8 cellular contexts compared by ENCODE assay signal in genomic region chr6:21593412-21593926, GRCh38. TPM values are rescaled to one million over a fixed set of nuclear protein-coding genes. Genes with fewer than 3 reads are reported as not detected.
A peak's percentile ranks its signal among the peaks of the same experiment; 100 is the strongest.
DNase-seq lines count a peak whose midpoint lies in the region; ATAC-seq, FAIRE-seq and TF ChIP-seq lines count a peak whose summit lies in the region.

Gene SOX4, plus strand, starts transcription at chr6:21593751. Its CDS starts 784 bp downstream, at chr6:21594535.

- H3K27ac ChIP-seq in A549 (peak within 1 kb of the TSS; percentile 96 to 97), body of pancreas (peak within 1 kb of the TSS; percentile 84 to 94 (median 92)), hepatocyte (peak within 1 kb of the TSS; percentile 93), prostate gland (peak within 1 kb of the TSS; percentile 91)

- H3K4me1 ChIP-seq in A549 (peaks cover 16% of the 10 kb centered on the region; the same call in 2 of the 3 replicates), body of pancreas (peaks cover 25% of the 10 kb centered on the region), hepatocyte (ENCODE audit: insufficient read depth) (peaks cover 4% of the 10 kb centered on the region), prostate gland (replicated peaks) (no peaks in the 10 kb centered on the region)

- peak; percentile 70 to 83 for ATAC-seq in A549
- ATAC-seq in GM18511 (IDR thresholded peaks at IDR 0.05; ENCODE audit: unreplicated experiment): peak; percentile 63
- peak; percentile 64 for ATAC-seq in HG02943 (IDR thresholded peaks at IDR 0.05; ENCODE audit: low read depth, unreplicated experiment)
- ATAC-seq in body of pancreas: peak; percentile 78

- POLR2A ChIA-PET in A549 (lab: Yijun Ruan, JAX): interaction anchor here (0.5 to 4.1 kb wide), 46 partner anchors 8 to 1854 kb away, joined by 3 to 39 read pairs (median 4); partner anchors contain the start of gene E2F3

- no peaks in the 10 kb centered on the region for H3K9me2 ChIP-seq in hepatocyte (replicated peaks; ENCODE audit: insufficient read depth)

- TF ChIP-seq POLR2A in A549 (IDR thresholded peaks at IDR 0.05; ENCODE audit: low read length) (peak; percentile 98), body of pancreas (IDR thresholded peaks at IDR 0.05) (peak; percentile 91 to 97 (median 97)), prostate gland (IDR thresholded peaks at IDR 0.05) (peak; percentile 94)

- TF ChIP-seq CTCF in A549 (IDR thresholded peaks at IDR 0.05): no peak
- peak in 1 of 7 experiments; percentile 2 for TF ChIP-seq CTCF in body of pancreas (IDR thresholded peaks at IDR 0.05)
- TF ChIP-seq CTCF in hepatocyte (IDR thresholded peaks at IDR 0.05; ENCODE audit: poor library complexity): no peak
- TF ChIP-seq CTCF in prostate gland (IDR thresholded peaks at IDR 0.05): no peak

- 1% methylated on average over 19 of the region's 19 CpGs for whole genome bisulfite sequencing in A549 (ENCODE audit: missing lambda C conversion rate)
- 0 to 1% methylated on average over 17 to 19 of the region's 19 CpGs for WGBS in body of pancreas, 2 donors
- WGBS in hepatocyte (ENCODE audit: low lambda C conversion rate, missing lambda C conversion rate): under 1% methylated on average over 19 of the region's 19 CpGs
- WGBS in prostate gland: under 1% methylated on average over 19 of the region's 19 CpGs

- H3K79me2 ChIP-seq in hepatocyte: peaks cover 44% of the 10 kb centered on the region

- CTCF ChIA-PET in A549 (lab: Yijun Ruan, JAX): interaction anchor here (0.9 kb wide), 1 partner anchor 718 kb away, joined by 7 read pairs; no protein-coding TSS in a partner anchor

- no peaks in the 10 kb centered on the region for H3K36me3 ChIP-seq in body of pancreas (replicated peaks in 1 of 2; ENCODE audit: insufficient read depth in 1 of 2, low read depth in 2 of 2)
- H3K36me3 ChIP-seq in hepatocyte (replicated peaks; ENCODE audit: insufficient read depth, low read depth): no peaks in the 10 kb centered on the region
- H3K36me3 ChIP-seq in prostate gland: no peaks in the 10 kb centered on the region

- no peaks in the 10 kb centered on the region for H3K9me3 ChIP-seq in A549
- no peaks in the 10 kb centered on the region for H3K9me3 ChIP-seq in body of pancreas
- H3K9me3 ChIP-seq in hepatocyte (ENCODE audit: low read depth): no peaks in the 10 kb centered on the region
- H3K9me3 ChIP-seq in prostate gland: no peaks in the 10 kb centered on the region

- DNase-seq in A549 (ENCODE audit: low read depth in 1 of 2, low spot score in 1 of 2): peak; percentile 86 to 94
- DNase-seq in NCI-H146 (lab: John Stamatoyannopoulos, UW): peak; percentile 98
- DNase-seq in SW480 (ENCODE audit: low spot score): peak; percentile 95
- DNase-seq in body of pancreas: peak; percentile 94 to 98 (median 97)
- peak; percentile 98 for DNase-seq in hepatocyte (ENCODE audit: low spot score)
- peak; percentile 96 for DNase-seq in prostate gland (ENCODE audit: low spot score)

- FAIRE-seq in A549 (lab: Jason Lieb, UNC): no peak

- H3K27me3 ChIP-seq in body of pancreas: no peaks in the 10 kb centered on the region
- H3K27me3 ChIP-seq in hepatocyte: no peaks in the 10 kb centered on the region
- no peaks in the 10 kb centered on the region for H3K27me3 ChIP-seq in prostate gland (replicated peaks; ENCODE audit: insufficient read depth)

- peak within 1 kb of the TSS; percentile 23 for H2AFZ ChIP-seq in hepatocyte

- no peak for TF ChIP-seq RAD21 in A549 (conservative IDR thresholded peaks at IDR 0.05 in 1 of 2, IDR thresholded peaks at IDR 0.05 in 1 of 2)

- H3K4me2 ChIP-seq in A549 (peak within 1 kb of the TSS; percentile 86), hepatocyte (peak within 1 kb of the TSS; percentile 80)

- no peak for TF ChIP-seq EP300 in A549 (IDR thresholded peaks at IDR 0.05)

- H3K4me3 ChIP-seq in A549 (peak within 1 kb of the TSS; percentile 83), body of pancreas (peak within 1 kb of the TSS; percentile 43 to 44), hepatocyte (peak within 1 kb of the TSS; percentile 59), prostate gland (peak within 1 kb of the TSS; percentile 73 to 79)

- peaks cover 19% of the 10 kb centered on the region for H4K20me1 ChIP-seq in hepatocyte (ENCODE audit: insufficient read depth, poor library complexity, severe bottlenecking)

- intact Hi-C loops in body of pancreas (cut with DNase I) (no loop called here), prostate gland (cut with DNase I) (loop anchor here (10.0 kb wide), 6 partner anchors 151 to 1851 kb away; no protein-coding TSS in a partner anchor)

TF ChIP-seq in A549, 52 proteins besides CTCF, POLR2A, EP300 and RAD21:
- no peak for TF ChIP-seq ATOH8 (CRISPR knock-in tag; IDR thresholded peaks at IDR 0.05; ENCODE audit: low read depth)
- no peak for TF ChIP-seq NFE2L2 (conservative IDR thresholded peaks at IDR 0.05; ENCODE audit: low read length)
- no peak for TF ChIP-seq CBX8 (IDR thresholded peaks at IDR 0.05)
- peak; percentile 74 to 79; a peak in 3 of 5 replicates for TF ChIP-seq JUN (IDR thresholded peaks at IDR 0.05)
- TF ChIP-seq BCL3 (IDR thresholded peaks at IDR 0.05): peak; percentile 92
- TF ChIP-seq RFX5 (IDR thresholded peaks at IDR 0.05): peak; percentile 84
- TF ChIP-seq GATA3 (IDR thresholded peaks at IDR 0.05; ENCODE audit: borderline replicate concordance): 0 out of 2 replicates have a peak, but pooled peaks have one; percentile 6
- 0 out of 2 replicates have a peak, but pooled peaks have one; percentile 61 for TF ChIP-seq TFCP2L1 (CRISPR knock-in tag; IDR thresholded peaks at IDR 0.05)

RNA-seq across cellular contexts. Expression of gene SOX4, which starts in this region (rescaled TPM):
- polyA plus RNA-seq in A549 (2011; rRNA removed) (26.0 and 26.2 TPM in 2 replicates), A549 (2017; fragmentation: RNase III; extraction: RNeasy Plus Mini Kit Qiagen cat#74134 plus additional on column Dnase treatment) (17.5 to 31.0 TPM (median 30.8 TPM) in 3 replicates), hepatocyte (62.2 and 72.7 TPM in 2 replicates)
- 4.5 and 6.7 TPM in 2 replicates for polyA plus RNA-seq in A549 (2012; cell fraction: cytosol; rRNA removed)
- polyA plus RNA-seq in A549 (2012; cell fraction: nucleus; rRNA removed): 7.1 and 7.6 TPM in 2 replicates
- polyA minus RNA-seq in A549 (2011; rRNA and poly(A)+ RNA removed): 17.0 and 18.1 TPM in 2 replicates
- total RNA-seq in body of pancreas (10 to 100 TPM; 17.8 to 20.0 TPM), hepatocyte (76.4 and 92.5 TPM in 2 replicates), prostate gland (10 to 100 TPM; 41.7 to 44.1 TPM)

Comparison
In these comparisons a context has a peak if more than half of its experiments do, and no peak if none do; other contexts are left out.
1. Peak in every context shown above with its lines: DNase-seq, ATAC-seq, H3K4me3 ChIP-seq and H3K27ac ChIP-seq.